28 cellular contexts compared by ENCODE assay signal in the genomic region with DNA sequence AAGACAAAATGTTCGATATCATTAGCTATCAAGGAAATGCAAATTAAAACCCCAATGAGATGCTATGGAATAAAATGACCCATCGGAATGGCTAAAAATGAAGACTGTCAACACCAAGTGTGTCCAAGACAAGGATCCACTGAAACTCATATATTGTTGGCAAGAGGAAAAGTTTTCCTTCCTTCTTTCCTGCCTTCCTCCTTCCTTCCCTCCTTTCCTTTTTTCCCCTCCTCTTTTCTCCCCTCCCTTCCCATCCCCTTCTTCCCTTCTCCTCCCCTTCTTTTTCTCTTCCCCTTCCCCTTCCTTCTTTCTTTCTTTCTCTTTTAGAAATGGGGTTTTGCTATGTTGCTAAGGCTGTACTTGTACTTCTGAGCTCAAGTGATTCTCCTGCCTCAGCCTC.
"Had no signal": no experiment of that assay in that cellular context is flagged by ENCODE, and none has a peak within 500 bp of the region (broad histone marks: within the 10 kb centered on the region; RNA-seq: fewer than 3 reads in every experiment).

No MANE protein-coding gene starts in this region.

- H3K27ac Mint-ChIP-seq: naive thymus-derived CD4-positive, alpha-beta T cell; natural killer cell; nephron; neural progenitor cell; progenitor cell of endocrine pancreas; stimulated activated effector memory CD8-positive, alpha-beta T cell treated with anti-CD3 and anti-CD28 coated beads, Interleukin-12 subunit alpha, Interleukin-12 subunit beta, amount 100 ng/mL, for 72 hours; stimulated activated naive B cell treated with anti-CD40 and anti-IgM and Interleukin-4, amounts not matched to agents 10 μg/mL and 1 μg/mL and 100 μg/mL, for 72 hours; stimulated activated naive CD8-positive, alpha-beta T cell treated with anti-CD3 and anti-CD28 coated beads, Interleukin-15, Interleukin-2, amounts not matched to agents 100 ng/mL and 50 ng/mL, for 24 hours had no signal

- H3K27ac ChIP-seq: neural progenitor cell, ovary, parathyroid adenoma, psoas muscle, skin epidermis, stomach, thoracic aorta, thyroid gland, tibial nerve, upper lobe of left lung, vagina had no signal

- H3K9me3 ChIP-seq: ovary, psoas muscle, stomach, thoracic aorta, thyroid gland, upper lobe of left lung, vagina had no signal

- FAIRE-seq: urothelium cell line had no signal

- H3K4me2 ChIP-seq: neural progenitor cell had no signal

- H3K4me1 ChIP-seq: neural progenitor cell, parathyroid adenoma, psoas muscle, stomach, thyroid gland, tibial nerve, upper lobe of left lung, vagina had no signal

- H3K79me2 ChIP-seq: parathyroid adenoma had no signal

- H3K27me3 Mint-ChIP-seq: stimulated activated naive CD8-positive, alpha-beta T cell treated with anti-CD3 and anti-CD28 coated beads, Interleukin-15, Interleukin-2, amounts not matched to agents 100 ng/mL and 50 ng/mL, for 24 hours had no signal

- H3K4me1 Mint-ChIP-seq: naive thymus-derived CD4-positive, alpha-beta T cell; natural killer cell; nephron; stimulated activated effector memory CD8-positive, alpha-beta T cell treated with anti-CD3 and anti-CD28 coated beads, Interleukin-12 subunit alpha, Interleukin-12 subunit beta, amount 100 ng/mL, for 72 hours; stimulated activated naive B cell treated with anti-CD40 and anti-IgM and Interleukin-4, amounts not matched to agents 10 μg/mL and 1 μg/mL and 100 μg/mL, for 72 hours had no signal

- H2AFZ ChIP-seq: neural progenitor cell, parathyroid adenoma had no signal

- H3K4me3 Mint-ChIP-seq: naive thymus-derived CD4-positive, alpha-beta T cell; natural killer cell; nephron; neural progenitor cell; stimulated activated effector memory CD8-positive, alpha-beta T cell treated with anti-CD3 and anti-CD28 coated beads, Interleukin-12 subunit alpha, Interleukin-12 subunit beta, amount 100 ng/mL, for 72 hours; stimulated activated naive B cell treated with anti-CD40 and anti-IgM and Interleukin-4, amounts not matched to agents 10 μg/mL and 1 μg/mL and 100 μg/mL, for 72 hours; stimulated activated naive CD8-positive, alpha-beta T cell treated with anti-CD3 and anti-CD28 coated beads, Interleukin-15, Interleukin-2, amounts not matched to agents 100 ng/mL and 50 ng/mL, for 24 hours had no signal

- DNase-seq: naive thymus-derived CD4-positive, alpha-beta T cell; natural killer cell; occipital lobe; ovary; psoas muscle; right cardiac atrium; stimulated activated CD4-positive, alpha-beta T cell treated with anti-CD3 and anti-CD28 coated beads, Interleukin-15, amount 100 ng/mL, for 24 hours; stimulated activated CD4-positive, alpha-beta T cell treated with anti-CD3 and anti-CD28 coated beads, Interleukin-2, amount 100 ng/mL, for 24 hours; stimulated activated CD4-positive, alpha-beta T cell treated with anti-CD3 and anti-CD28 coated beads, Interleukin-2, amount 100 ng/mL, for 48 hours; stimulated activated CD4-positive, alpha-beta T cell treated with anti-CD3 and anti-CD28 coated beads, Interleukin-4, amount 100 ng/mL, for 24 hours; stimulated activated naive B cell treated with anti-CD40 and anti-IgM and Interleukin-4, amounts not matched to agents 10 μg/mL and 1 μg/mL and 100 μg/mL, for 72 hours; stimulated activated naive CD4-positive, alpha-beta T cell treated with Interleukin-2 at 50 U/mL for 16 hours; stomach; thyroid gland; trophoblast cell; upper lobe of left lung had no signal

- H3K4me3 ChIP-seq: neural progenitor cell, ovary, psoas muscle, skin epidermis, stomach, thoracic aorta, thyroid gland, tibial nerve, upper lobe of left lung, vagina had no signal

- ATAC-seq: naive thymus-derived CD4-positive, alpha-beta T cell; natural killer cell; psoas muscle; right cardiac atrium; sciatic nerve; stimulated activated effector memory CD8-positive, alpha-beta T cell treated with anti-CD3 and anti-CD28 coated beads, Interleukin-12 subunit alpha, Interleukin-12 subunit beta, amount 100 ng/mL, for 72 hours; stimulated activated naive B cell treated with anti-CD40 and anti-IgM and Interleukin-4, amounts not matched to agents 10 μg/mL and 1 μg/mL and 100 μg/mL, for 72 hours had no signal

- H3K36me3 Mint-ChIP-seq: naive thymus-derived CD4-positive, alpha-beta T cell; natural killer cell; neural progenitor cell; stimulated activated effector memory CD8-positive, alpha-beta T cell treated with anti-CD3 and anti-CD28 coated beads, Interleukin-12 subunit alpha, Interleukin-12 subunit beta, amount 100 ng/mL, for 72 hours; stimulated activated naive B cell treated with anti-CD40 and anti-IgM and Interleukin-4, amounts not matched to agents 10 μg/mL and 1 μg/mL and 100 μg/mL, for 72 hours had no signal

- H3K36me3 ChIP-seq: neural progenitor cell, ovary, stomach, thoracic aorta, thyroid gland, tibial nerve, upper lobe of left lung, vagina had no signal

- H3K9ac ChIP-seq: neural progenitor cell, parathyroid adenoma had no signal

- H3K27me3 ChIP-seq: neural progenitor cell, ovary, thyroid gland, tibial nerve, upper lobe of left lung, vagina had no signal
